ENCODE assay signal across 10 cellular contexts in the genomic region with DNA sequence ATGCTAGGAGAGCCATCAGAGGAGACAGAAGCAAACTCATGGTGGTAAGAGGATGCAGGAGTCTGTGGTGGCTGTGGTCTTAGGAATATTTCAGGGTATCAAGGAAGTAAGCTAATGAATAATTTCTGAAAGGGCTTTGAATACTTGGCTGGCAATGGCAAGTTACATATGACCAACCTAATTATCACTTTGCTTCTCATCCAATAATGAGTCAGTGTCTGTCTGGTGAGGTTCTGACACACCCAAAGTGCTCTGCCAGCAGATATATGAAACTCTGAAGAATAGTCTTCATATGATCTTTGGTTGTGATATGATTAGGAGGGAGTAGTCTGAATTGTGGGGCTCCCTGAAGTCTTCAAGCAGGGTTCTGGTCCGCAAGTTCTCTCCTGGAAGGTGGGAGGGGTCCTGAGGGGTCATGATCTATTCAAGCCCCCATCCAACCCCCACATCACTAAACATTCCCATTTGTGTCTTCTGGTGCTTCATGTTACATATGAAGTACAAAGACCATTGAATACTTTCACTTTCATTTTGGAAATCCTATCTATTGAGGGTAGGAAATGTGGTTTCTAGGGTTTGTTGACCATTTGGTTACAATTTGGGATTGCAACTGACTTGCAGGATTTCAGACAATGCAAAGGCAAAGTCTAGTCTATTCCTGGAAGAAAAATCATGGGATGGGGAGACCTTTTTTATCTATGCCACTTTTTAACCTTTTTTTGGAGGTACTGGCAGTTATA.
DNase-seq lines count a peak whose midpoint lies in the region; ATAC-seq, FAIRE-seq and TF ChIP-seq lines count a peak whose summit lies in the region.
"Had no signal": no experiment of that assay in that cellular context is flagged by ENCODE, and none has a peak within 500 bp of the region (broad histone marks: within the 10 kb centered on the region; RNA-seq: fewer than 3 reads in every experiment).

No MANE protein-coding gene starts in this region.

- H3K27me3 Mint-ChIP-seq in activated T-helper 2 cell treated with anti-CD3 and anti-CD28 coated beads, Interferon-gamma antibody, Interleukin-2, Interleukin-4, amounts not matched to agents 10 μg/mL and 5 μg/mL and 100 μg/mL, durations not matched to agents 14 hours and 24 hours and 36 hours (ENCODE audit: low read depth), result peaks cover 16% of the 10 kb centered on the region

- in situ Hi-C loops in HepG2 (cut with HindIII; ENCODE audit: extremely low pct_ligation_motif_present, low pct_unique_long_range_greater_than_20kb), result no loop called here

- H3K4me3 Mint-ChIP-seq in activated T-helper 2 cell treated with anti-CD3 and anti-CD28 coated beads, Interferon-gamma antibody, Interleukin-2, Interleukin-4, amounts not matched to agents 10 μg/mL and 5 μg/mL and 100 μg/mL, durations not matched to agents 14 hours and 24 hours and 36 hours (ENCODE audit: low read depth), result peak overlapping the region; percentile 41

- H2AFZ ChIP-seq in HepG2 (ENCODE audit: low read length), result no peak overlapping the region

- H3K9me3 ChIP-seq in HepG2 (ENCODE audit: low read length), result no peaks in the 10 kb centered on the region
- H3K9me3 ChIP-seq in uterus, result no peaks in the 10 kb centered on the region
- H3K9me3 ChIP-seq: upper lobe of left lung had no signal

- peak; percentile 61 for ATAC-seq in GM18499 (IDR thresholded peaks at IDR 0.05; ENCODE audit: insufficient read depth, unreplicated experiment)
- ATAC-seq in HG03442 (IDR thresholded peaks at IDR 0.05; ENCODE audit: unreplicated experiment), result peak; percentile 60
- no peak for ATAC-seq in HepG2
- ATAC-seq in GM21737 (IDR thresholded peaks at IDR 0.05; ENCODE audit: unreplicated experiment), result no peak
- ATAC-seq: K562 had no signal

- TF ChIP-seq EP300 in HepG2 (IDR thresholded peaks at IDR 0.05; ENCODE audit: low read depth in 2 of 2, low read length in 2 of 2), result no peak
- no peak for TF ChIP-seq EP300 in HepG2 (CRISPR knock-in tag; IDR thresholded peaks at IDR 0.05; ENCODE audit: borderline replicate concordance)

- POLR2A ChIA-PET in HepG2 (lab: Yijun Ruan, JAX), result no interaction called here

- H3K27me3 ChIP-seq in HepG2 (ENCODE audit: control insufficient read depth in 1 of 2, insufficient read depth in 2 of 2, low read length in 2 of 2) (no peaks in the 10 kb centered on the region), uterus (no peaks in the 10 kb centered on the region)
- H3K27me3 ChIP-seq: upper lobe of left lung had no signal

- CTCF ChIA-PET in HepG2 (lab: Yijun Ruan, JAX; ENCODE audit: low intra/inter-chr PET ratio, low total read pairs), result no interaction called here

- H3K27ac Mint-ChIP-seq in activated T-helper 2 cell treated with anti-CD3 and anti-CD28 coated beads, Interferon-gamma antibody, Interleukin-2, Interleukin-4, amounts not matched to agents 10 μg/mL and 5 μg/mL and 100 μg/mL, durations not matched to agents 14 hours and 24 hours and 36 hours, result peak overlapping the region; percentile 35

- WGBS in HepG2 (ENCODE audit: low lambda C conversion rate), result no CpG with 5 or more reads among the region's 1 CpG

- H3K4me1 ChIP-seq in HepG2 (ENCODE audit: insufficient read depth, low read length) (peaks cover 9% of the 10 kb centered on the region), uterus (no peaks in the 10 kb centered on the region)

- no peaks in the 10 kb centered on the region for H4K20me1 ChIP-seq in HepG2 (ENCODE audit: insufficient read depth, low read length)

- H3K4me3 ChIP-seq in HepG2 (replicated peaks in 1 of 3; ENCODE audit: insufficient read depth in 1 of 3, low read depth in 2 of 3, low read length in 3 of 3) (no peak overlapping the region), uterus (no peak overlapping the region)
- H3K4me3 ChIP-seq: K562, upper lobe of left lung had no signal

- no peaks in the 10 kb centered on the region for H3K9me3 Mint-ChIP-seq in activated T-helper 2 cell treated with anti-CD3 and anti-CD28 coated beads, Interferon-gamma antibody, Interleukin-2, Interleukin-4, amounts not matched to agents 10 μg/mL and 5 μg/mL and 100 μg/mL, durations not matched to agents 14 hours and 24 hours and 36 hours

- BruUV-seq in HepG2 (replicated peaks; lab: Mats Ljungman, UMichigan), result no TSS peak

- H3K4me1 Mint-ChIP-seq in activated T-helper 2 cell treated with anti-CD3 and anti-CD28 coated beads, Interferon-gamma antibody, Interleukin-2, Interleukin-4, amounts not matched to agents 10 μg/mL and 5 μg/mL and 100 μg/mL, durations not matched to agents 14 hours and 24 hours and 36 hours (ENCODE audit: low read depth), result peaks cover 40% of the 10 kb centered on the region

- H3K79me2 ChIP-seq in HepG2 (ENCODE audit: insufficient read depth, low read length), result no peaks in the 10 kb centered on the region

- no peak overlapping the region for H3K9ac ChIP-seq in HepG2 (ENCODE audit: insufficient read depth, low read depth, low read length)

- intact Hi-C loops in activated T-helper 2 cell treated with anti-CD3 and anti-CD28 coated beads, Interferon-gamma antibody, Interleukin-2, Interleukin-4, amounts not matched to agents 10 μg/mL and 5 μg/mL and 100 μg/mL, durations not matched to agents 14 hours and 24 hours and 36 hours (cut with micrococcal nuclease), result no loop called here
- intact Hi-C loops in HepG2 (cut with micrococcal nuclease; ENCODE audit: unreplicated experiment), result no loop called here
- intact Hi-C loops in uterus (cut with DNase I; ENCODE audit: low total_unique reads), result no loop called here

- H3K36me3 ChIP-seq in HepG2 (replicated peaks in 1 of 2; ENCODE audit: control insufficient read depth in 1 of 2, insufficient read depth in 2 of 2, low read length in 2 of 2) (no peaks in the 10 kb centered on the region), uterus (no peaks in the 10 kb centered on the region)
- H3K36me3 ChIP-seq: upper lobe of left lung had no signal

- H3K36me3 Mint-ChIP-seq in activated T-helper 2 cell treated with anti-CD3 and anti-CD28 coated beads, Interferon-gamma antibody, Interleukin-2, Interleukin-4, amounts not matched to agents 10 μg/mL and 5 μg/mL and 100 μg/mL, durations not matched to agents 14 hours and 24 hours and 36 hours (ENCODE audit: low read depth), result no peaks in the 10 kb centered on the region

- no peak for FAIRE-seq in HepG2 (lab: Jason Lieb, UNC)
- FAIRE-seq: K562 had no signal

- no peak for DNase-seq in activated T-helper 2 cell treated with anti-CD3 and anti-CD28 coated beads, Interferon-gamma antibody, Interleukin-2, Interleukin-4, amounts not matched to agents 10 μg/mL and 5 μg/mL and 100 μg/mL, durations not matched to agents 14 hours and 24 hours and 36 hours (ENCODE audit: low spot score)
- DNase-seq in HepG2 (ENCODE audit: low spot score) (no peak), uterus (no peak), amniotic stem cell (lab: John Stamatoyannopoulos, UW) (no peak), C1 segment of cervical spinal cord (lab: John Stamatoyannopoulos, UW) (no peak)
- DNase-seq: upper lobe of left lung had no signal

- H3K27ac ChIP-seq in HepG2 (ENCODE audit: extremely low read length, insufficient read depth, low read length) (no peak overlapping the region), uterus (no peak overlapping the region)
- H3K27ac ChIP-seq: upper lobe of left lung had no signal

- no peak overlapping the region for H3K4me2 ChIP-seq in HepG2 (ENCODE audit: low read depth, low read length)

- no peak for TF ChIP-seq POLR2A in HepG2 (IDR thresholded peaks at IDR 0.05; ENCODE audit: insufficient read depth in 1 of 2, low read depth in 2 of 2, low read length in 2 of 2)
- no peak for TF ChIP-seq POLR2A in uterus (IDR thresholded peaks at IDR 0.05)

- no peak for TF ChIP-seq CTCF in HepG2 (CRISPR knock-in tag; IDR thresholded peaks at IDR 0.05)
- TF ChIP-seq CTCF in uterus (IDR thresholded peaks at IDR 0.05), result no peak

- no peak for TF ChIP-seq RAD21 in HepG2 (CRISPR knock-in tag; IDR thresholded peaks at IDR 0.05)

TF ChIP-seq in HepG2, 621 proteins besides CTCF, POLR2A, EP300 and RAD21:
- TF ChIP-seq IRF2 (CRISPR knock-in tag; IDR thresholded peaks at IDR 0.05), result 0 out of 2 replicates have a peak, but pooled peaks have one; percentile 50
- TF ChIP-seq, protein P1, sequence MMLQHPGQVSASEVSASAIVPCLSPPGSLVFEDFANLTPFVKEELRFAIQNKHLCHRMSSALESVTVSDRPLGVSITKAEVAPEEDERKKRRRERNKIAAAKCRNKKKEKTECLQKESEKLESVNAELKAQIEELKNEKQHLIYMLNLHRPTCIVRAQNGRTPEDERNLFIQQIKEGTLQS (CRISPR knock-in tag; IDR thresholded peaks at IDR 0.05), result no peak
- no peak for TF ChIP-seq SALL2 (CRISPR knock-in tag; IDR thresholded peaks at IDR 0.05)

Comparison
In these comparisons a context has a peak if more than half of its experiments do, and no peak if none do; other contexts are left out.
1. ATAC-seq: peak in GM18499 (single experiment) and HG03442 (single experiment); none in HepG2 (single experiment) and GM21737 (single experiment).